1 cellular context compared by ENCODE assay signal in the genomic region with DNA sequence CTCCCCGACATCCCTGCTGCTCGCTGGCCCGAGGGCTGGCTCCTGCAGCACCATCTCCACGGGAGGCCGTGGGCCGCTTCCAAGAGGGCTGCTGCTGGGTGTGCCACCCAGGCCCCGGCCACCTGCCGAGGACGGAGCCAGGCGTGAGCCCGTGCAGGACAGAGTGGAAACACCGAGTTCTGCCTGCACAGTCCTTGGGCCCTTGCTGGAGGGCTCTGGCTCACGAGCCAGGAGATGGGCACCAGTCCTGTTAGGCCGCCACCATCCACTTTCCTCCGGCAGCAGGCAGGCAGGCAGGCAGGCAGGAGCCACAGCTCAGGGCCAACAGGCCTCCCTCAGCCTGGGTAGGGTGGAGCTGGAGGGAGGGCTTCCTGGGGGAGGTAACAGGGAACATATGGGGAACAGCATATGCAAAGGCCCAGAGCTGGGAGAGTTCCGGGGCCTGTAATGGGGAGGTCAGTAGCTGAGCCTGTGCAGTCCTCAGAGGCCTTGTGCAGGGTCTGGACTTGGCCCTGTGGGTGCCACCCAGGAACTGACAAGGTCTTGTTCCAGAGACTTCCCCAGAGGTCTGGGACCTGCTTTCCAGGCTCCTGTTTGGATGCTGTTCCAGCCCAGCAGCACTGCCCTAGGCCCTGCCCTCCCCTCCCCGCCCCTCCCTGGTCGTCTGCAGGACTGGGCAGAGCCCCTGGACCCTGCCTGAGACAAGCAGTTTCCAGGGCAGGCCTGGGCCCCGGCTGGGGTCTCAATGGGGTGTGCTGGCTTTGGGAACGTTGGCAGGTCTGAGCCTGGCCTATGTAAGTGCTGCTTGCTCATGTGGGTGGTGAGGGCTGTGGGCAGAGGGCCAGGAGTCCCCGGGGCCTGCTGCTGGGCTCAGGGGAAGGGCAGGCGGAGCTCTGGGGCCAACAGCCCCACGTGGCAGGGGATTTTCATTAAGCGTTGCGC.
TF ChIP-seq lines count a peak whose summit lies in the region.

No MANE protein-coding gene starts in this region.

TF ChIP-seq in Ishikawa, 13 proteins besides CTCF, POLR2A, EP300 and RAD21 (continued from another document):
- TF ChIP-seq, protein P1, sequence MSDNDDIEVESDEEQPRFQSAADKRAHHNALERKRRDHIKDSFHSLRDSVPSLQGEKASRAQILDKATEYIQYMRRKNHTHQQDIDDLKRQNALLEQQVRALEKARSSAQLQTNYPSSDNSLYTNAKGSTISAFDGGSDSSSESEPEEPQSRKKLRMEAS (IDR thresholded peaks at IDR 0.05) = no peak
